Comparison of ENCODE assay signal across 1 cellular context in genomic region chrX:123736333-123736921, GRCh38.
A peak's percentile ranks its signal among the peaks of the same experiment; 100 is the strongest.
TF ChIP-seq lines count a peak whose summit lies in the region.

No MANE protein-coding gene starts in this region.

TF ChIP-seq in HepG2, 621 proteins besides CTCF, POLR2A, EP300 and RAD21 (continued from another document):
- TF ChIP-seq RNF219 (CRISPR knock-in tag; IDR thresholded peaks at IDR 0.05) = no peak
- TF ChIP-seq ZNF646 (CRISPR knock-in tag; IDR thresholded peaks at IDR 0.05) = peak; percentile 70
- TF ChIP-seq PLRG1 (conservative IDR thresholded peaks at IDR 0.05) = no peak
- no peak for TF ChIP-seq SOX6 (IDR thresholded peaks at IDR 0.05)
- TF ChIP-seq SOX6 (CRISPR knock-in tag; IDR thresholded peaks at IDR 0.05) = 0 out of 2 replicates have a peak, but pooled peaks have one; percentile 22
- TF ChIP-seq ZNF768 (CRISPR knock-in tag; IDR thresholded peaks at IDR 0.05) = no peak
- no peak for TF ChIP-seq GMEB2 (CRISPR knock-in tag; IDR thresholded peaks at IDR 0.05; ENCODE audit: low read depth)
- no peak for TF ChIP-seq BHLHE40 (IDR thresholded peaks at IDR 0.05; ENCODE audit: low read length)
- TF ChIP-seq JDP2 (CRISPR knock-in tag; IDR thresholded peaks at IDR 0.05; ENCODE audit: borderline replicate concordance) = no peak
- TF ChIP-seq ZNF691 (CRISPR knock-in tag; IDR thresholded peaks at IDR 0.05; ENCODE audit: borderline replicate concordance, low read depth) = no peak
TF ChIP-seq in HepG2: peak in this region for 2.
